9 cellular contexts compared by ENCODE assay signal in the genomic region with DNA sequence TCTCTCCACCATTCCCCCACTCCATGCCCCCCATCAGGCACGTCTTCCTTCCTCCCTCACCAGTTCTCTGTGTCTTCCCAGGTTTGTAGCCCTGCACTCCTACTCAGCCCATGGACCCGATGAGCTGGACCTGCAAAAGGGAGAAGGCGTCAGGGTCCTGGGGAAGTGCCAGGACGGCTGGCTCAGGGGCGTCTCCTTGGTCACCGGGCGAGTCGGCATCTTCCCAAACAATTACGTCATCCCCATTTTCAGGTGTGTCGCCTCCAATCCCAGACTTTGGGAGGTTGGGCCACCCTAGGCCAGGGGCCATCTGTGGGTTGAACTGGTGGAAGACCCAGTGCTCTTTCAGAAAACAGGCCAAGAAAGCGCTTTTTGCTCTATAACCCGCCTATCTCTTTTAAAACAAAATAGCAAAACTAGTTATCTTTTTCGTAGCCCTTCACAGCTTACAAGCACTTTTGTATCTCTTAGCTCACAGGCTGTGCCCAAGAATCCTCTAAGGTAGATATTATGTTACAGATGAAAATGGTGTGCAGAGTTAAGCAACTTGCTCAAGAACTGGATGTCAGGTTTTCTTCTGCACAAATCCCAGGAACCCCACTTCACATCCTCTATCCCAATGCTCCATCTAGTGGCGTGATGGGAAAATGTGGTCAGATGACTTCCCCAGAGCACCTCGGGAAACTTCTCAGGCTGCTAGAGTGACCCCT. TPM values are rescaled to one million over a fixed set of nuclear protein-coding genes. Genes with fewer than 3 reads are reported as not detected.
DNase-seq lines count a peak whose midpoint lies in the region; ATAC-seq, FAIRE-seq and TF ChIP-seq lines count a peak whose summit lies in the region.
"Had no signal": no experiment of that assay in that cellular context is flagged by ENCODE, and none has a peak within 500 bp of the region (broad histone marks: within the 10 kb centered on the region; RNA-seq: fewer than 3 reads in every experiment).

No MANE protein-coding gene starts in this region.

- no peaks in the 10 kb centered on the region for H3K27me3 Mint-ChIP-seq in astrocyte (ENCODE audit: low read depth, unreplicated experiment)

- no peaks in the 10 kb centered on the region for H4K20me1 ChIP-seq in astrocyte (ENCODE audit: insufficient read depth, low read length)

- H3K27me3 ChIP-seq in astrocyte (ENCODE audit: insufficient read depth, low read length), result no peaks in the 10 kb centered on the region

- H3K27ac Mint-ChIP-seq in astrocyte (ENCODE audit: unreplicated experiment), result peak overlapping the region; percentile 8

- H3K36me3 ChIP-seq in astrocyte (ENCODE audit: insufficient read depth, low read length), result peaks cover 4% of the 10 kb centered on the region

- peaks cover 27% of the 10 kb centered on the region for H3K4me1 Mint-ChIP-seq in astrocyte (ENCODE audit: low read depth, unreplicated experiment)

- H3K9ac ChIP-seq in astrocyte (ENCODE audit: low read length), result peak overlapping the region; percentile 51

- no peaks in the 10 kb centered on the region for H3K9me3 ChIP-seq in astrocyte (ENCODE audit: insufficient read depth, low read depth, low read length)

- ATAC-seq in HG02938 (IDR thresholded peaks at IDR 0.05; ENCODE audit: unreplicated experiment), result no peak

- no peak overlapping the region for H3K4me2 ChIP-seq in astrocyte (ENCODE audit: low read length)

- H3K4me3 Mint-ChIP-seq in astrocyte (ENCODE audit: unreplicated experiment), result no peak overlapping the region

- TF ChIP-seq POLR2A in H54 (IDR thresholded peaks at IDR 0.05; ENCODE audit: low read depth, low read length), result no peak

- peaks cover 9% of the 10 kb centered on the region for H3K4me1 ChIP-seq in astrocyte (ENCODE audit: insufficient read depth, low read length)

- peak; percentile 83 for TF ChIP-seq CTCF in astrocyte (IDR thresholded peaks at IDR 0.05; ENCODE audit: insufficient read depth, low read depth, low read length)

- FAIRE-seq in H54 (lab: Jason Lieb, UNC), result peak; percentile 64
- FAIRE-seq in astrocyte (lab: Jason Lieb, UNC), result peak; percentile 83

- DNase-seq in COR-L47 (lab: John Stamatoyannopoulos, UW) (peak; percentile 45), H54 (ENCODE audit: insufficient read length, low spot score) (peak; percentile 55), NCI-H226 (peak; percentile 55), astrocyte (ENCODE audit: low read depth) (peak; percentile 58), hippocampal formation (lab: John Stamatoyannopoulos, UW) (peak; percentile 22 to 45), NCI-H774 (lab: John Stamatoyannopoulos, UW) (no peak)
- peak; percentile 4 for DNase-seq in stimulated activated CD4-positive, alpha-beta T cell treated with anti-CD3 and anti-CD28 coated beads, Interleukin-4, amount 100 ng/mL, for 48 hours (ENCODE audit: low read depth in 2 of 2)

- H3K36me3 Mint-ChIP-seq in astrocyte (ENCODE audit: low read depth, unreplicated experiment), result peaks cover 2% of the 10 kb centered on the region

- H3K4me3 ChIP-seq in astrocyte (ENCODE audit: insufficient read depth, low read depth, low read length), result no peak overlapping the region

- no peak overlapping the region for H3K27ac ChIP-seq in astrocyte (ENCODE audit: low read depth, low read length)

- H3K79me2 ChIP-seq in astrocyte (ENCODE audit: insufficient read depth, low read length), result no peaks in the 10 kb centered on the region

- no peaks in the 10 kb centered on the region for H3K9me3 Mint-ChIP-seq in astrocyte (ENCODE audit: unreplicated experiment)

- H2AFZ ChIP-seq in astrocyte (ENCODE audit: low read depth, low read length), result no peak overlapping the region

RNA-seq across cellular contexts. Expression of a gene that starts 56.2 kb away (rescaled TPM):
- 2.0 and 2.7 TPM in 2 replicates for total RNA-seq in astrocyte
- total RNA-seq: skeletal muscle tissue had no signal
